Comparison of ENCODE assay signal across 28 cellular contexts in the genomic region with DNA sequence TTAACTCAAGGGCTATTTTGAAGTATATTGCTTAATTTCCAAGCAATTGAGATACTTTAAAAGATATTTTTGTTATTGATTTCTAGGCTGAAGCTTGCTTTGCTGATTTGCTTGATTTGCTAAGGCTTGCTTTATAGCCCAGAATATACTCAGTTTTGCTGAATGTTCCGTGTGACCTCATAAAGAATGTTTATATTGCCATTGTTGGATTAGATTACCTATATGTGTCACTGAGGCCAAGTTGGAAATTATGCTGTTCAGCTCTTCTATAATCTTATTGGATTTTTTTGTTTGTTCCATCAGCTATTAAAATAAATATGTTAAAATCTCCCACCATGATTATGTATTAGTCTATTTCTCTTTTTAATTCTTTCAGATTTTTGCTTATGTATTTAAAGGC.
"Had no signal": no experiment of that assay in that cellular context is flagged by ENCODE, and none has a peak within 500 bp of the region (broad histone marks: within the 10 kb centered on the region; RNA-seq: fewer than 3 reads in every experiment).

No MANE protein-coding gene starts in this region.

- H3K4me3 ChIP-seq: ascending aorta, breast epithelium, cardiac muscle cell, colonic mucosa, dorsolateral prefrontal cortex had no signal

- H3K9me3 ChIP-seq: breast epithelium, colonic mucosa had no signal

- H3K4me1 ChIP-seq: ascending aorta, breast epithelium, colonic mucosa had no signal

- H3K36me3 ChIP-seq: ascending aorta, breast epithelium, cardiac muscle cell, colonic mucosa had no signal

- FAIRE-seq: frontal cortex had no signal

- DNase-seq: activated CD4-positive, alpha-beta memory T cell treated with anti-CD3 and anti-CD28 coated beads for 36 hours; activated CD4-positive, alpha-beta T cell treated with anti-CD3 and anti-CD28 coated beads for 36 hours; activated CD4-positive, alpha-beta T cell treated with anti-CD3 and anti-CD28 coated beads, Interleukin-2, amount 10 ng/mL, durations not matched to agents 24 days and 14 days; activated CD4-positive, CD25-positive, alpha-beta regulatory T cell; activated CD4-positive, CD25-positive, alpha-beta regulatory T cell treated with anti-CD3 and anti-CD28 coated beads, Interleukin-2, amount 50 U/mL, for 72 hours; activated CD8-positive, alpha-beta memory T cell treated with anti-CD3 and anti-CD28 coated beads, Interleukin-2, amount 10 ng/mL, durations not matched to agents 7 days and 5 days; activated CD8-positive, alpha-beta memory T cell treated with anti-CD3 and anti-CD28 coated beads, Interleukin-2, amount 50 U/mL, for 4 hours; activated CD8-positive, alpha-beta T cell treated with anti-CD3 and anti-CD28 coated beads, Interleukin-2, amount 10 ng/mL, durations not matched to agents 7 days and 5 days; activated effector memory CD4-positive, alpha-beta T cell treated with anti-CD3 and anti-CD28 coated beads, Interleukin-2, amount 50 U/mL, for 16 hours; activated naive CD4-positive, alpha-beta T cell treated with anti-CD3 and anti-CD28 coated beads, Interleukin-2, amount 10 ng/mL, durations not matched to agents 7 days and 5 days; activated naive CD8-positive, alpha-beta T cell treated with anti-CD3 and anti-CD28 coated beads, Interleukin-2, amount 10 ng/mL, durations not matched to agents 7 days and 5 days; activated T-cell treated with anti-CD3 and anti-CD28 coated beads, Interleukin-2, amount 50 U/mL, for 1 hour; activated T-cell treated with anti-CD3 and anti-CD28 coated beads, Interleukin-2, amount 50 U/mL, for 48 hours; central memory CD4-positive, alpha-beta T cell; cerebellar nuclear complex; colonic mucosa; dorsolateral prefrontal cortex; effector memory CD4-positive, alpha-beta T cell; endodermal cell; foreskin fibroblast; head of caudate nucleus; T-helper 17 cell had no signal

- ATAC-seq: activated CD4-positive, alpha-beta T cell treated with anti-CD3 and anti-CD28 coated beads for 36 hours; activated CD8-positive, alpha-beta memory T cell treated with anti-CD3 and anti-CD28 coated beads, Interleukin-2, amount 10 ng/mL, durations not matched to agents 7 days and 5 days; activated CD8-positive, alpha-beta T cell treated with anti-CD3 and anti-CD28 coated beads, Interleukin-2, amount 10 ng/mL, durations not matched to agents 7 days and 5 days; activated naive CD4-positive, alpha-beta T cell treated with anti-CD3 and anti-CD28 coated beads, Interleukin-2, amount 50 U/mL, for 72 hours; esophagus mucosa; T-helper 17 cell had no signal

- H3K27me3 ChIP-seq: ascending aorta, breast epithelium, cardiac muscle cell, colonic mucosa, dorsolateral prefrontal cortex had no signal

- H3K27ac ChIP-seq: ascending aorta, breast epithelium, cardiac muscle cell, colonic mucosa, dorsolateral prefrontal cortex had no signal
